14 cellular contexts compared by ENCODE assay signal in genomic region chr3:30690199-30690598, GRCh38.
DNase-seq lines count a peak whose midpoint lies in the region; ATAC-seq and TF ChIP-seq lines count a peak whose summit lies in the region.
"Had no signal": no experiment of that assay in that cellular context is flagged by ENCODE, and none has a peak within 500 bp of the region (broad histone marks: within the 10 kb centered on the region; RNA-seq: fewer than 3 reads in every experiment).

No MANE protein-coding gene starts in this region.

- DNase-seq in stimulated activated naive CD8-positive, alpha-beta T cell treated with anti-CD3 and anti-CD28 coated beads, Interleukin-15, Interleukin-2, amounts not matched to agents 100 U/mL and 50 U/mL, for 24 hours, result no peak
- no peak for DNase-seq in activated naive CD4-positive, alpha-beta T cell treated with anti-CD3 and anti-CD28 coated beads, Interleukin-2, amount 50 U/mL, for 72 hours (ENCODE audit: low spot score in 2 of 2)
- DNase-seq in naive B cell (no peak), NCI-H1436 treated with DMSO at 0.1 percent for 48 hours (lab: John Stamatoyannopoulos, UW) (no peak), MM.1S (no peak)
- DNase-seq: esophagus squamous epithelium, H9, mesendoderm, MV-4-11 had no signal

- no peaks in the 10 kb centered on the region for H3K79me2 ChIP-seq in MM.1S (ENCODE audit: low read length)

- H2AFZ ChIP-seq in MM.1S (ENCODE audit: low read length), result no peak overlapping the region

- no peak overlapping the region for H3K27ac ChIP-seq in MM.1S (ENCODE audit: low read length)

- no peaks in the 10 kb centered on the region for H3F3A ChIP-seq in MM.1S (ENCODE audit: insufficient read depth, low read length)

- H3K9me3 Mint-ChIP-seq in stimulated activated naive CD8-positive, alpha-beta T cell treated with anti-CD3 and anti-CD28 coated beads, Interleukin-15, Interleukin-2, amounts not matched to agents 100 ng/mL and 50 ng/mL, for 24 hours, result no peaks in the 10 kb centered on the region
- no peaks in the 10 kb centered on the region for H3K9me3 Mint-ChIP-seq in activated naive CD4-positive, alpha-beta T cell treated with anti-CD3 and anti-CD28 coated beads, Interleukin-2, amount 50 U/mL, for 72 hours
- no peaks in the 10 kb centered on the region for H3K9me3 Mint-ChIP-seq in naive B cell
- H3K9me3 Mint-ChIP-seq: H9 had no signal

- peaks cover 93% of the 10 kb centered on the region for H3K4me1 Mint-ChIP-seq in stimulated activated naive CD8-positive, alpha-beta T cell treated with anti-CD3 and anti-CD28 coated beads, Interleukin-15, Interleukin-2, amounts not matched to agents 100 ng/mL and 50 ng/mL, for 24 hours (ENCODE audit: low read depth)
- H3K4me1 Mint-ChIP-seq in naive B cell, result peaks cover 50 to 78% (median 71%) of the 10 kb centered on the region in 3 donors

- no peaks in the 10 kb centered on the region for H3K36me3 ChIP-seq in MM.1S (replicated peaks; ENCODE audit: insufficient read depth, low read length)

- no peaks in the 10 kb centered on the region for H3K27me3 Mint-ChIP-seq in stimulated activated naive CD8-positive, alpha-beta T cell treated with anti-CD3 and anti-CD28 coated beads, Interleukin-15, Interleukin-2, amounts not matched to agents 100 ng/mL and 50 ng/mL, for 24 hours
- H3K27me3 Mint-ChIP-seq in naive B cell, result no peaks in the 10 kb centered on the region
- H3K27me3 Mint-ChIP-seq: progenitor cell of endocrine pancreas had no signal

- no peaks in the 10 kb centered on the region for H3K4me1 ChIP-seq in MM.1S (ENCODE audit: low read length)

- H3K27me3 ChIP-seq in MM.1S (replicated peaks; ENCODE audit: insufficient read depth, low read length), result no peaks in the 10 kb centered on the region
- H3K27me3 ChIP-seq: esophagus squamous epithelium had no signal

- TF ChIP-seq CTCF in MM.1S (IDR thresholded peaks at IDR 0.05; ENCODE audit: low read length), result no peak

- H3K9me3 ChIP-seq in MM.1S (replicated peaks; ENCODE audit: insufficient read depth, low read length), result no peaks in the 10 kb centered on the region
- H3K9me3 ChIP-seq: esophagus squamous epithelium had no signal

- H3K4me2 ChIP-seq in MM.1S (ENCODE audit: low read depth, low read length), result no peak overlapping the region

- H3K36me3 Mint-ChIP-seq in stimulated activated naive CD8-positive, alpha-beta T cell treated with anti-CD3 and anti-CD28 coated beads, Interleukin-15, Interleukin-2, amounts not matched to agents 100 ng/mL and 50 ng/mL, for 24 hours (ENCODE audit: low read depth), result peaks cover 89% of the 10 kb centered on the region
- H3K36me3 Mint-ChIP-seq in activated naive CD4-positive, alpha-beta T cell treated with anti-CD3 and anti-CD28 coated beads, Interleukin-2, amount 50 U/mL, for 72 hours, result peaks cover 55 to 84% of the 10 kb centered on the region in 2 donors
- H3K36me3 Mint-ChIP-seq in naive B cell, result peaks cover 41 to 51% of the 10 kb centered on the region in 2 donors

- H3K4me3 Mint-ChIP-seq in stimulated activated naive CD8-positive, alpha-beta T cell treated with anti-CD3 and anti-CD28 coated beads, Interleukin-15, Interleukin-2, amounts not matched to agents 100 ng/mL and 50 ng/mL, for 24 hours, result peak overlapping the region; percentile 33
- peak overlapping the region in 2 of 8 donors; percentile 9 to 34 for H3K4me3 Mint-ChIP-seq in naive B cell
- H3K4me3 Mint-ChIP-seq: CD14-positive monocyte, H9 had no signal

- H3K27ac Mint-ChIP-seq in stimulated activated naive CD8-positive, alpha-beta T cell treated with anti-CD3 and anti-CD28 coated beads, Interleukin-15, Interleukin-2, amounts not matched to agents 100 ng/mL and 50 ng/mL, for 24 hours, result peak overlapping the region; percentile 95
- peak overlapping the region; percentile 62 to 99 for H3K27ac Mint-ChIP-seq in activated naive CD4-positive, alpha-beta T cell treated with anti-CD3 and anti-CD28 coated beads, Interleukin-2, amount 50 U/mL, for 72 hours
- H3K27ac Mint-ChIP-seq in naive B cell, result peak overlapping the region in 4 of 6 donors; percentile 67 to 93 (median 82)
- H3K27ac Mint-ChIP-seq: progenitor cell of endocrine pancreas had no signal

- no peak overlapping the region for H3K4me3 ChIP-seq in MM.1S (ENCODE audit: low read length)
- H3K4me3 ChIP-seq: esophagus squamous epithelium had no signal

- ATAC-seq in stimulated activated naive CD8-positive, alpha-beta T cell treated with anti-CD3 and anti-CD28 coated beads, Interleukin-15, Interleukin-2, amounts not matched to agents 100 U/mL and 50 U/mL, for 24 hours, result no peak
- no peak for ATAC-seq in activated naive CD4-positive, alpha-beta T cell treated with anti-CD3 and anti-CD28 coated beads, Interleukin-2, amount 50 U/mL, for 72 hours
- no peak for ATAC-seq in naive B cell (ENCODE audit: low read depth in 2 of 2)
- no peak for ATAC-seq in GM19035 (IDR thresholded peaks at IDR 0.05; ENCODE audit: unreplicated experiment)
- no peak for ATAC-seq in HG03135 (IDR thresholded peaks at IDR 0.05; ENCODE audit: unreplicated experiment)

- H3K9ac ChIP-seq in MM.1S (ENCODE audit: low read length), result no peak overlapping the region

- no peaks in the 10 kb centered on the region for H3K9me2 ChIP-seq in MM.1S (replicated peaks; ENCODE audit: insufficient read depth, low read length)

- no peaks in the 10 kb centered on the region for H4K20me1 ChIP-seq in MM.1S (ENCODE audit: insufficient read depth, low read length)
